In genomic region chr2:80105020-80105419, GRCh38 we compare ENCODE assay signal across 21 cellular contexts.
DNase-seq lines count a peak whose midpoint lies in the region; ATAC-seq, FAIRE-seq and TF ChIP-seq lines count a peak whose summit lies in the region.
"Had no signal": no experiment of that assay in that cellular context is flagged by ENCODE, and none has a peak within 500 bp of the region (broad histone marks: within the 10 kb centered on the region; RNA-seq: fewer than 3 reads in every experiment).

No MANE protein-coding gene starts in this region.

- in situ Hi-C loops in K562 (cut with MboI): no loop called here

- POLR2A ChIA-PET in K562 (lab: Yijun Ruan, JAX): interaction anchor here (1.1 kb wide), 1 partner anchor 12 kb away, joined by 3 read pairs; no protein-coding TSS in a partner anchor

- no peak for TF ChIP-seq POLR2A in K562 (conservative IDR thresholded peaks at IDR 0.05)

- H3K27me3 ChIP-seq in K562 (ENCODE audit: control insufficient read depth in 2 of 2, insufficient read depth in 2 of 2, low read length in 2 of 2): no peaks in the 10 kb centered on the region
- no peaks in the 10 kb centered on the region for H3K27me3 ChIP-seq in tibial artery

- DNase-seq in AG08396 (ENCODE audit: low spot score) (peak; percentile 28), HS-5 (ENCODE audit: low read depth) (peak; percentile 61), K562 (ENCODE audit: extremely low read depth in 1 of 4, low spot score in 3 of 4) (no peak), hepatic stellate cell (ENCODE audit: low spot score) (peak; percentile 9), tibial artery (no peak), amygdala (lab: John Stamatoyannopoulos, UW) (no peak), NCI-H345 treated with DMSO at 0.1 percent for 48 hours (lab: John Stamatoyannopoulos, UW; ENCODE audit: unreplicated experiment) (no peak)
- DNase-seq: AML-193, MV-4-11, NCI-H1417 treated with DMSO at 0.1 percent for 48 hours, NCI-H2029, NCI-H2171 treated with DMSO at 0.1 percent for 48 hours, NCI-H748 treated with DMSO at 0.1 percent for 48 hours, PC-9, Right ventricle myocardium superior had no signal

- TF ChIP-seq RAD21 in K562 (CRISPR knock-in tag; conservative IDR thresholded peaks at IDR 0.05 in 1 of 2, IDR thresholded peaks at IDR 0.05 in 1 of 2): no peak

- H3K4me1 ChIP-seq in K562 (replicated peaks in 1 of 2; ENCODE audit: control insufficient read depth in 2 of 2, insufficient read depth in 2 of 2, low read length in 2 of 2) (no peaks in the 10 kb centered on the region; a peak in 1 of 5 replicates), tibial artery (no peaks in the 10 kb centered on the region)

- no peak for TF ChIP-seq EP300 in K562 (IDR thresholded peaks at IDR 0.05; ENCODE audit: low read length)

- no peak overlapping the region for H3K9ac ChIP-seq in K562 (ENCODE audit: insufficient read depth in 1 of 2, low read depth in 2 of 2, low read length in 2 of 2)

- intact Hi-C loops in K562 (cut with micrococcal nuclease) (no loop called here), tibial artery (cut with DNase I; ENCODE audit: low total_unique reads) (no loop called here)

- H3K9me3 ChIP-seq in K562 (replicated peaks; ENCODE audit: control insufficient read depth, insufficient read depth, low read depth, low read length): no peaks in the 10 kb centered on the region
- H3K9me3 ChIP-seq in tibial artery: no peaks in the 10 kb centered on the region

- TF ChIP-seq CTCF in K562 (IDR thresholded peaks at IDR 0.05 in 2 of 3, conservative IDR thresholded peaks at IDR 0.05 in 1 of 3; ENCODE audit: insufficient read depth in 2 of 3, low read depth in 1 of 3, low read length in 3 of 3): no peak
- no peak for TF ChIP-seq CTCF in tibial artery (IDR thresholded peaks at IDR 0.05)

- no peaks in the 10 kb centered on the region for H3K79me2 ChIP-seq in K562 (ENCODE audit: control insufficient read depth, insufficient read depth, low read length)

- no peak for FAIRE-seq in K562 (lab: Jason Lieb, UNC)
- FAIRE-seq: A204.1, GM19239, H54, HTR-8/SVneo had no signal

- H2AFZ ChIP-seq in K562 (ENCODE audit: low read depth, low read length): no peak overlapping the region
- H2AFZ ChIP-seq: PC-9 had no signal

- H3K4me3 ChIP-seq in K562 (no peak overlapping the region), tibial artery (no peak overlapping the region)
- H3K4me3 ChIP-seq: PC-9, SK-N-MC had no signal

- 48% methylated on average over 4 of the region's 4 CpGs for WGBS in K562 (ENCODE audit: insufficient coverage, low coverage, missing lambda C conversion rate)

- no peak overlapping the region for H3K4me2 ChIP-seq in K562 (ENCODE audit: insufficient read depth, low read length)
- H3K4me2 ChIP-seq: PC-9 had no signal

- ATAC-seq in K562 (no peak), GM19455 (IDR thresholded peaks at IDR 0.05; ENCODE audit: unreplicated experiment) (no peak)

- CTCF ChIA-PET in K562 (lab: Yijun Ruan, JAX; ENCODE audit: low intra/inter-chr PET ratio): no interaction called here

- no peaks in the 10 kb centered on the region for H4K20me1 ChIP-seq in K562 (replicated peaks; ENCODE audit: control insufficient read depth, insufficient read depth, low read length)

- H3K36me3 ChIP-seq in K562 (ENCODE audit: control insufficient read depth, insufficient read depth, low read length): no peaks in the 10 kb centered on the region
- no peaks in the 10 kb centered on the region for H3K36me3 ChIP-seq in tibial artery

- no peak overlapping the region for H3K27ac ChIP-seq in K562 (ENCODE audit: extremely low read depth, low read depth, low read length)
- H3K27ac ChIP-seq in tibial artery: no peak overlapping the region
- H3K27ac ChIP-seq: PC-9, SK-N-MC had no signal

- no peaks in the 10 kb centered on the region for H3K9me1 ChIP-seq in K562 (ENCODE audit: control insufficient read depth, insufficient read depth, low read length)

- no TSS peak for BruUV-seq in K562 (replicated peaks; lab: Mats Ljungman, UMichigan)

TF ChIP-seq in K562, 482 proteins besides CTCF, POLR2A, EP300 and RAD21:
- TF ChIP-seq POLR2AphosphoS5 (IDR thresholded peaks at IDR 0.05; ENCODE audit: control insufficient read depth, insufficient read depth, low read depth, low read length) (no peak), GATAD2B (IDR thresholded peaks at IDR 0.05; ENCODE audit: borderline replicate concordance) (no peak), DDX20 (tag; IDR thresholded peaks at IDR 0.05; ENCODE audit: low read depth) (no peak), PCBP1 (IDR thresholded peaks at IDR 0.05; ENCODE audit: low read depth, low read length, poor library complexity, severe bottlenecking) (no peak), EP400 (IDR thresholded peaks at IDR 0.05) (no peak), MTA1 (IDR thresholded peaks at IDR 0.05; ENCODE audit: borderline replicate concordance) (no peak)
- TF ChIP-seq, protein P1, sequence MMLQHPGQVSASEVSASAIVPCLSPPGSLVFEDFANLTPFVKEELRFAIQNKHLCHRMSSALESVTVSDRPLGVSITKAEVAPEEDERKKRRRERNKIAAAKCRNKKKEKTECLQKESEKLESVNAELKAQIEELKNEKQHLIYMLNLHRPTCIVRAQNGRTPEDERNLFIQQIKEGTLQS (IDR thresholded peaks at IDR 0.05): peak; percentile 25; the same call in 1 of the 2 replicates
- TF ChIP-seq, protein P1 (CRISPR knock-in tag; conservative IDR thresholded peaks at IDR 0.05): no peak
- TF ChIP-seq, protein P2, sequence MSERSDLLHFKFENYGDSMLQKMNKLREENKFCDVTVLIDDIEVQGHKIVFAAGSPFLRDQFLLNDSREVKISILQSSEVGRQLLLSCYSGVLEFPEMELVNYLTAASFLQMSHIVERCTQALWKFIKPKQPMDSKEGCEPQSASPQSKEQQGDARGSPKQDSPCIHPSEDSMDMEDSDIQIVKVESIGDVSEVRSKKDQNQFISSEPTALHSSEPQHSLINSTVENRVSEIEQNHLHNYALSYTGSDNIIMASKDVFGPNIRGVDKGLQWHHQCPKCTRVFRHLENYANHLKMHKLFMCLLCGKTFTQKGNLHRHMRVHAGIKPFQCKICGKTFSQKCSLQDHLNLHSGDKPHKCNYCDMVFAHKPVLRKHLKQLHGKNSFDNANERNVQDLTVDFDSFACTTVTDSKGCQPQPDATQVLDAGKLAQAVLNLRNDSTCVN (CRISPR knock-in tag; IDR thresholded peaks at IDR 0.05): no peak
TF ChIP-seq in K562: peak in this region for 1.

Comparison
In these comparisons a context has a peak if more than half of its experiments do, and no peak if none do; other contexts are left out.
1. DNase-seq: peak in AG08396 (single experiment), HS-5 (single experiment) and hepatic stellate cell (single experiment); none in K562 (0 of 4), tibial artery (0 of 2), amygdala (0 of 56) and NCI-H345 treated with DMSO at 0.1 percent for 48 hours (single experiment).